ENCODE assay signal across 1 cellular context in genomic region chr2:33116799-33117198, GRCh38.
TF ChIP-seq lines count a peak whose summit lies in the region.

No MANE protein-coding gene starts in this region.

TF ChIP-seq in GM23338, 12 proteins besides CTCF, POLR2A, EP300 and RAD21 (continued from another document):
- TF ChIP-seq ZNF462 (CRISPR knock-in tag; IDR thresholded peaks at IDR 0.05): no peak
